In genomic region chr13:104006625-104007061, GRCh38 we compare ENCODE assay signal across 1 cellular context.
TF ChIP-seq lines count a peak whose summit lies in the region.

No MANE protein-coding gene starts in this region.

TF ChIP-seq in SK-N-SH, 30 proteins besides CTCF, POLR2A, EP300 and RAD21 (continued from another document):
- TF ChIP-seq, protein P1, sequence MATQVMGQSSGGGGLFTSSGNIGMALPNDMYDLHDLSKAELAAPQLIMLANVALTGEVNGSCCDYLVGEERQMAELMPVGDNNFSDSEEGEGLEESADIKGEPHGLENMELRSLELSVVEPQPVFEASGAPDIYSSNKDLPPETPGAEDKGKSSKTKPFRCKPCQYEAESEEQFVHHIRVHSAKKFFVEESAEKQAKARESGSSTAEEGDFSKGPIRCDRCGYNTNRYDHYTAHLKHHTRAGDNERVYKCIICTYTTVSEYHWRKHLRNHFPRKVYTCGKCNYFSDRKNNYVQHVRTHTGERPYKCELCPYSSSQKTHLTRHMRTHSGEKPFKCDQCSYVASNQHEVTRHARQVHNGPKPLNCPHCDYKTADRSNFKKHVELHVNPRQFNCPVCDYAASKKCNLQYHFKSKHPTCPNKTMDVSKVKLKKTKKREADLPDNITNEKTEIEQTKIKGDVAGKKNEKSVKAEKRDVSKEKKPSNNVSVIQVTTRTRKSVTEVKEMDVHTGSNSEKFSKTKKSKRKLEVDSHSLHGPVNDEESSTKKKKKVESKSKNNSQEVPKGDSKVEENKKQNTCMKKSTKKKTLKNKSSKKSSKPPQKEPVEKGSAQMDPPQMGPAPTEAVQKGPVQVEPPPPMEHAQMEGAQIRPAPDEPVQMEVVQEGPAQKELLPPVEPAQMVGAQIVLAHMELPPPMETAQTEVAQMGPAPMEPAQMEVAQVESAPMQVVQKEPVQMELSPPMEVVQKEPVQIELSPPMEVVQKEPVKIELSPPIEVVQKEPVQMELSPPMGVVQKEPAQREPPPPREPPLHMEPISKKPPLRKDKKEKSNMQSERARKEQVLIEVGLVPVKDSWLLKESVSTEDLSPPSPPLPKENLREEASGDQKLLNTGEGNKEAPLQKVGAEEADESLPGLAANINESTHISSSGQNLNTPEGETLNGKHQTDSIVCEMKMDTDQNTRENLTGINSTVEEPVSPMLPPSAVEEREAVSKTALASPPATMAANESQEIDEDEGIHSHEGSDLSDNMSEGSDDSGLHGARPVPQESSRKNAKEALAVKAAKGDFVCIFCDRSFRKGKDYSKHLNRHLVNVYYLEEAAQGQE (IDR thresholded peaks at IDR 0.05; ENCODE audit: low read depth, low read length) = no peak
TF ChIP-seq in SK-N-SH: peak in this region for 7.
